Comparison of ENCODE assay signal across 37 cellular contexts in genomic region chr12:113918306-113918705, GRCh38.
"Had no signal": no experiment of that assay in that cellular context is flagged by ENCODE, and none has a peak within 500 bp of the region (broad histone marks: within the 10 kb centered on the region; RNA-seq: fewer than 3 reads in every experiment).

No MANE protein-coding gene starts in this region.

- ATAC-seq: activated CD8-positive, alpha-beta memory T cell treated with anti-CD3 and anti-CD28 coated beads, Interleukin-2, amount 10 ng/mL, durations not matched to agents 7 days and 5 days; activated CD8-positive, alpha-beta T cell treated with anti-CD3 and anti-CD28 coated beads, Interleukin-2, amount 10 ng/mL, durations not matched to agents 7 days and 5 days; activated naive CD8-positive, alpha-beta T cell treated with anti-CD3 and anti-CD28 coated beads, Interleukin-2, amount 50 U/mL, for 24 hours; body of pancreas had no signal

- H3K27ac ChIP-seq: body of pancreas, brain microvascular endothelial cell, breast epithelium, VCaP had no signal

- H3K9me3 ChIP-seq: body of pancreas, breast epithelium had no signal

- H3K27me3 Mint-ChIP-seq: activated B cell treated with CpG ODN at 0.5 μM for 24 hours; activated CD4-positive, alpha-beta memory T cell treated with anti-CD3 and anti-CD28 coated beads, Interleukin-2, amount 10 ng/mL, durations not matched to agents 7 days and 5 days; activated CD4-positive, alpha-beta T cell treated with anti-CD3 and anti-CD28 coated beads, Interleukin-2, amount 10 ng/mL, durations not matched to agents 24 days and 14 days; activated CD8-positive, alpha-beta memory T cell treated with anti-CD3 and anti-CD28 coated beads, Interleukin-2, amount 10 ng/mL, durations not matched to agents 7 days and 5 days; activated naive CD4-positive, alpha-beta T cell treated with anti-CD3 and anti-CD28 coated beads, Interleukin-2, amount 10 ng/mL, durations not matched to agents 7 days and 5 days; activated naive CD4-positive, alpha-beta T cell treated with anti-CD3 and anti-CD28 coated beads, Interleukin-2, amount 50 U/mL, for 24 hours; activated naive CD8-positive, alpha-beta T cell; activated naive CD8-positive, alpha-beta T cell treated with anti-CD3 and anti-CD28 coated beads, Interleukin-2, amount 10 ng/mL, durations not matched to agents 7 days and 5 days; activated naive CD8-positive, alpha-beta T cell treated with anti-CD3 and anti-CD28 coated beads, Interleukin-2, amount 50 U/mL, for 24 hours; activated T-cell treated with anti-CD3 and anti-CD28 coated beads, Interleukin-2, amount 50 U/mL, for 24 hours had no signal

- FAIRE-seq: astrocyte, TTC549 had no signal

- H3K4me1 ChIP-seq: body of pancreas, breast epithelium had no signal

- H3K9me3 Mint-ChIP-seq: activated B cell treated with CpG ODN at 0.5 μM for 24 hours; activated CD4-positive, alpha-beta memory T cell treated with anti-CD3 and anti-CD28 coated beads, Interleukin-2, amount 10 ng/mL, durations not matched to agents 7 days and 5 days; activated CD4-positive, alpha-beta T cell treated with anti-CD3 and anti-CD28 coated beads, Interleukin-2, amount 10 ng/mL, durations not matched to agents 24 days and 14 days; activated naive CD4-positive, alpha-beta T cell treated with anti-CD3 and anti-CD28 coated beads, Interleukin-2, amount 10 ng/mL, durations not matched to agents 7 days and 5 days; activated naive CD4-positive, alpha-beta T cell treated with anti-CD3 and anti-CD28 coated beads, Interleukin-2, amount 50 U/mL, for 24 hours; activated naive CD8-positive, alpha-beta T cell treated with anti-CD3 and anti-CD28 coated beads, Interleukin-2, amount 10 ng/mL, durations not matched to agents 7 days and 5 days; activated naive CD8-positive, alpha-beta T cell treated with anti-CD3 and anti-CD28 coated beads, Interleukin-2, amount 50 U/mL, for 24 hours; activated T-cell treated with anti-CD3 and anti-CD28 coated beads, Interleukin-2, amount 50 U/mL, for 24 hours; activated T-helper 2 cell treated with anti-CD3 and anti-CD28 coated beads, Interferon-gamma antibody, Interleukin-2, Interleukin-4, amounts not matched to agents 10 μg/mL and 5 μg/mL and 100 μg/mL, durations not matched to agents 14 hours and 24 hours and 36 hours; T-helper 1 cell treated with Interleukin-12 subunit alpha and Interleukin-12 subunit beta and Interleukin-4 antibody, amounts not matched to agents 30 μg/mL and 1 μg/mL, for 36 hours; T-helper 2 cell treated with Interferon-gamma antibody and Interleukin-4, amounts not matched to agents 5 μg/mL and 100 μg/mL, for 36 hours had no signal

- H3K4me3 Mint-ChIP-seq: activated B cell treated with CpG ODN at 0.5 μM for 24 hours; activated CD4-positive, alpha-beta memory T cell treated with anti-CD3 and anti-CD28 coated beads, Interleukin-2, amount 10 ng/mL, durations not matched to agents 7 days and 5 days; activated CD4-positive, alpha-beta T cell treated with anti-CD3 and anti-CD28 coated beads, Interleukin-2, amount 10 ng/mL, durations not matched to agents 24 days and 14 days; activated CD8-positive, alpha-beta memory T cell treated with anti-CD3 and anti-CD28 coated beads, Interleukin-2, amount 10 ng/mL, durations not matched to agents 7 days and 5 days; activated CD8-positive, alpha-beta T cell treated with anti-CD3 and anti-CD28 coated beads, Interleukin-2, amount 10 ng/mL, durations not matched to agents 7 days and 5 days; activated naive CD4-positive, alpha-beta T cell treated with anti-CD3 and anti-CD28 coated beads, Interleukin-2, amount 10 ng/mL, durations not matched to agents 7 days and 5 days; activated naive CD4-positive, alpha-beta T cell treated with anti-CD3 and anti-CD28 coated beads, Interleukin-2, amount 50 U/mL, for 24 hours; activated naive CD8-positive, alpha-beta T cell; activated naive CD8-positive, alpha-beta T cell treated with anti-CD3 and anti-CD28 coated beads, Interleukin-2, amount 10 ng/mL, durations not matched to agents 7 days and 5 days; activated naive CD8-positive, alpha-beta T cell treated with anti-CD3 and anti-CD28 coated beads, Interleukin-2, amount 50 U/mL, for 24 hours; activated T-cell treated with anti-CD3 and anti-CD28 coated beads, Interleukin-2, amount 50 U/mL, for 24 hours; T-helper 1 cell treated with Interleukin-12 subunit alpha and Interleukin-12 subunit beta and Interleukin-4 antibody, amounts not matched to agents 30 μg/mL and 1 μg/mL, for 36 hours; T-helper 2 cell treated with Interferon-gamma antibody and Interleukin-4, amounts not matched to agents 5 μg/mL and 100 μg/mL, for 36 hours had no signal

- H3K4me3 ChIP-seq: body of pancreas, breast epithelium had no signal

- H3K4me1 Mint-ChIP-seq: activated B cell treated with CpG ODN at 0.5 μM for 24 hours; activated CD4-positive, alpha-beta memory T cell treated with anti-CD3 and anti-CD28 coated beads, Interleukin-2, amount 10 ng/mL, durations not matched to agents 7 days and 5 days; activated CD4-positive, alpha-beta T cell treated with anti-CD3 and anti-CD28 coated beads, Interleukin-2, amount 10 ng/mL, durations not matched to agents 24 days and 14 days; activated CD8-positive, alpha-beta memory T cell treated with anti-CD3 and anti-CD28 coated beads, Interleukin-2, amount 10 ng/mL, durations not matched to agents 7 days and 5 days; activated naive CD4-positive, alpha-beta T cell treated with anti-CD3 and anti-CD28 coated beads, Interleukin-2, amount 10 ng/mL, durations not matched to agents 7 days and 5 days; activated naive CD4-positive, alpha-beta T cell treated with anti-CD3 and anti-CD28 coated beads, Interleukin-2, amount 50 U/mL, for 24 hours; activated naive CD8-positive, alpha-beta T cell treated with anti-CD3 and anti-CD28 coated beads, Interleukin-2, amount 50 U/mL, for 24 hours had no signal

- H3K27me3 ChIP-seq: body of pancreas, brain microvascular endothelial cell, breast epithelium had no signal

- H3K27ac Mint-ChIP-seq: activated B cell treated with CpG ODN at 0.5 μM for 24 hours; activated CD4-positive, alpha-beta memory T cell treated with anti-CD3 and anti-CD28 coated beads, Interleukin-2, amount 10 ng/mL, durations not matched to agents 7 days and 5 days; activated CD4-positive, alpha-beta T cell treated with anti-CD3 and anti-CD28 coated beads, Interleukin-2, amount 10 ng/mL, durations not matched to agents 24 days and 14 days; activated CD8-positive, alpha-beta memory T cell treated with anti-CD3 and anti-CD28 coated beads, Interleukin-2, amount 10 ng/mL, durations not matched to agents 7 days and 5 days; activated CD8-positive, alpha-beta T cell treated with anti-CD3 and anti-CD28 coated beads, Interleukin-2, amount 10 ng/mL, durations not matched to agents 7 days and 5 days; activated naive CD4-positive, alpha-beta T cell treated with anti-CD3 and anti-CD28 coated beads, Interleukin-2, amount 10 ng/mL, durations not matched to agents 7 days and 5 days; activated naive CD4-positive, alpha-beta T cell treated with anti-CD3 and anti-CD28 coated beads, Interleukin-2, amount 50 U/mL, for 24 hours; activated naive CD8-positive, alpha-beta T cell; activated naive CD8-positive, alpha-beta T cell treated with anti-CD3 and anti-CD28 coated beads, Interleukin-2, amount 10 ng/mL, durations not matched to agents 7 days and 5 days; activated naive CD8-positive, alpha-beta T cell treated with anti-CD3 and anti-CD28 coated beads, Interleukin-2, amount 50 U/mL, for 24 hours; activated T-cell treated with anti-CD3 and anti-CD28 coated beads, Interleukin-2, amount 50 U/mL, for 24 hours; activated T-helper 2 cell treated with anti-CD3 and anti-CD28 coated beads, Interferon-gamma antibody, Interleukin-2, Interleukin-4, amounts not matched to agents 10 μg/mL and 5 μg/mL and 100 μg/mL, durations not matched to agents 14 hours and 24 hours and 36 hours; T-helper 1 cell treated with Interleukin-12 subunit alpha and Interleukin-12 subunit beta and Interleukin-4 antibody, amounts not matched to agents 30 μg/mL and 1 μg/mL, for 36 hours; T-helper 2 cell treated with Interferon-gamma antibody and Interleukin-4, amounts not matched to agents 5 μg/mL and 100 μg/mL, for 36 hours had no signal

- DNase-seq: activated B cell treated with CpG ODN at 0.5 μM for 24 hours; activated CD4-positive, alpha-beta memory T cell treated with anti-CD3 and anti-CD28 coated beads, Interleukin-2, amount 10 ng/mL, durations not matched to agents 7 days and 5 days; activated CD4-positive, alpha-beta T cell treated with anti-CD3 and anti-CD28 coated beads for 4 hours; activated CD4-positive, alpha-beta T cell treated with anti-CD3 and anti-CD28 coated beads, Interleukin-2, amount 10 ng/mL, durations not matched to agents 24 days and 14 days; activated CD4-positive, alpha-beta T cell treated with anti-CD3 and anti-CD28 coated beads, Interleukin-2, amount 50 U/mL, for 1 hour; activated CD4-positive, alpha-beta T cell treated with anti-CD3 and anti-CD28 coated beads, Interleukin-2, amount 50 U/mL, for 48 hours; activated CD4-positive, CD25-positive, alpha-beta regulatory T cell treated with anti-CD3 and anti-CD28 coated beads, Interleukin-2, amount 50 U/mL, for 72 hours; activated CD8-positive, alpha-beta memory T cell treated with anti-CD3 and anti-CD28 coated beads for 24 hours; activated CD8-positive, alpha-beta memory T cell treated with anti-CD3 and anti-CD28 coated beads, Interleukin-2, amount 10 ng/mL, durations not matched to agents 7 days and 5 days; activated CD8-positive, alpha-beta memory T cell treated with anti-CD3 and anti-CD28 coated beads, Interleukin-2, amount 50 U/mL, for 48 hours; activated CD8-positive, alpha-beta T cell treated with anti-CD3 and anti-CD28 coated beads, Interleukin-2, amount 10 ng/mL, durations not matched to agents 7 days and 5 days; activated effector memory CD4-positive, alpha-beta T cell treated with Interleukin-2 at 50 U/mL for 16 hours; activated gamma-delta T cell; activated naive CD4-positive, alpha-beta T cell treated with anti-CD3 and anti-CD28 coated beads, Interleukin-2, amount 10 ng/mL, durations not matched to agents 7 days and 5 days; activated naive CD4-positive, alpha-beta T cell treated with Interleukin-2 at 50 U/mL for 16 hours; activated naive CD8-positive, alpha-beta T cell treated with anti-CD3 and anti-CD28 coated beads, Interleukin-2, amount 10 ng/mL, durations not matched to agents 7 days and 5 days; activated naive CD8-positive, alpha-beta T cell treated with anti-CD3 and anti-CD28 coated beads, Interleukin-2, amount 50 U/mL, for 24 hours; activated T-cell treated with anti-CD3 and anti-CD28 coated beads, Interleukin-2, amount 50 U/mL, for 24 hours; activated T-cell treated with anti-CD3 and anti-CD28 coated beads, Interleukin-2, amount 50 U/mL, for 48 hours; amygdala; anterior cingulate cortex; body of pancreas; brain microvascular endothelial cell; central memory CD4-positive, alpha-beta T cell; SW 1271; T-helper 1 cell; T-helper 2 cell; T-helper 9 cell had no signal
